ENCODE assay signal across 6 cellular contexts in genomic region chr7:76222839-76223238, GRCh38. TPM values are rescaled to one million over a fixed set of nuclear protein-coding genes. Genes with fewer than 3 reads are reported as not detected.
"Had no signal": no experiment of that assay in that cellular context is flagged by ENCODE, and none has a peak within 500 bp of the region (broad histone marks: within the 10 kb centered on the region; RNA-seq: fewer than 3 reads in every experiment).

No MANE protein-coding gene starts in this region.

- H3K4me3 ChIP-seq: GM23248, HAP-1 had no signal

- H3K9me3 ChIP-seq: HAP-1 had no signal

- H3K36me3 Mint-ChIP-seq: IgD-negative memory B cell had no signal

- H3K9ac ChIP-seq: GM23248 had no signal

- DNase-seq: GM23248, KG1 had no signal

- ATAC-seq: HepG2 had no signal

- H3K4me3 Mint-ChIP-seq: IgD-negative memory B cell had no signal

- H3K27ac ChIP-seq: GM23248, HL-60 had no signal

- H3K4me1 ChIP-seq: HAP-1 had no signal

- H2AFZ ChIP-seq: GM23248 had no signal

- H3K36me3 ChIP-seq: HAP-1 had no signal

- FAIRE-seq: HepG2 had no signal

RNA-seq across cellular contexts. Expression of gene SRRM3, which starts 21.1 kb away (rescaled TPM):
- polyA plus RNA-seq: IgD-negative memory B cell had no signal
